ENCODE assay signal across 1 cellular context in genomic region chr9:101477736-101478135, GRCh38.
TF ChIP-seq lines count a peak whose summit lies in the region.

No MANE protein-coding gene starts in this region.

TF ChIP-seq in endothelial cell of umbilical vein, 7 proteins besides CTCF, POLR2A, EP300 and RAD21:
- TF ChIP-seq MAX (IDR thresholded peaks at IDR 0.05; ENCODE audit: insufficient read depth, insufficient read length) (no peak), JUN (IDR thresholded peaks at IDR 0.05; ENCODE audit: borderline replicate concordance, insufficient read depth, insufficient read length, low read depth) (no peak), POLR2AphosphoS5 (IDR thresholded peaks at IDR 0.05; ENCODE audit: insufficient read depth, low read depth, low read length) (no peak), FOS (IDR thresholded peaks at IDR 0.05; ENCODE audit: borderline replicate concordance, insufficient read depth, low read length) (no peak), MYC (IDR thresholded peaks at IDR 0.05; ENCODE audit: low read depth, low read length) (no peak), EZH2 (IDR thresholded peaks at IDR 0.05; ENCODE audit: borderline replicate concordance, low read depth, low read length, severe bottlenecking) (no peak), GATA2 (IDR thresholded peaks at IDR 0.05; ENCODE audit: insufficient read depth, insufficient read length, low read depth, low read length) (no peak)
